In genomic region chr9:95336281-95336680, GRCh38 we compare ENCODE assay signal across 10 cellular contexts. TPM values are rescaled to one million over a fixed set of nuclear protein-coding genes. Genes with fewer than 3 reads are reported as not detected.
A peak's percentile ranks its signal among the peaks of the same experiment; 100 is the strongest.
DNase-seq lines count a peak whose midpoint lies in the region; ATAC-seq, FAIRE-seq and TF ChIP-seq lines count a peak whose summit lies in the region.
"Had no signal": no experiment of that assay in that cellular context is flagged by ENCODE, and none has a peak within 500 bp of the region (broad histone marks: within the 10 kb centered on the region; RNA-seq: fewer than 3 reads in every experiment).

No MANE protein-coding gene starts in this region.

- no peaks in the 10 kb centered on the region for H3K9me3 ChIP-seq in pancreas

- ATAC-seq in pancreas = peak in 3 of 4 donors; percentile 73 to 78 (median 77)

- DNase-seq in DMS 273 (lab: John Stamatoyannopoulos, UW; ENCODE audit: unreplicated experiment) (peak; percentile 37), DMS 273 treated with DMSO at 0.1 percent for 48 hours (lab: John Stamatoyannopoulos, UW) (no peak), LNCaP clone FGC (ENCODE audit: low read depth) (no peak), dermis blood vessel endothelial cell (peak; percentile 46), pancreas (peak in 1 of 6 donors; percentile 33), NCI-H2196 treated with DMSO at 0.1 percent for 48 hours (lab: John Stamatoyannopoulos, UW; ENCODE audit: unreplicated experiment) (no peak)
- DNase-seq in central memory CD4-positive, alpha-beta T cell = no peak
- DNase-seq in stimulated activated naive CD4-positive, alpha-beta T cell treated with Interleukin-2 at 50 U/mL for 16 hours (lab: John Stamatoyannopoulos, UW) = no peak
- DNase-seq: 8988T had no signal

- intact Hi-C loops in pancreas (cut with DNase I) = no loop called here

- H3K27ac ChIP-seq in pancreas = no peak overlapping the region
- H3K27ac ChIP-seq: skin epidermis had no signal

- no peaks in the 10 kb centered on the region for H3K27me3 ChIP-seq in pancreas

- no peak for FAIRE-seq in pancreas (lab: Jason Lieb, UNC)

- H3K4me1 ChIP-seq in pancreas = no peaks in the 10 kb centered on the region

- H3K36me3 ChIP-seq in pancreas = no peaks in the 10 kb centered on the region

- H3K4me3 ChIP-seq in LNCaP clone FGC (ENCODE audit: low read depth, low read length) (no peak overlapping the region), pancreas (no peak overlapping the region)
- H3K4me3 ChIP-seq: skin epidermis had no signal

- peak; percentile 28; the same call in 1 of the 2 replicates for TF ChIP-seq CTCF in LNCaP clone FGC (IDR thresholded peaks at IDR 0.05; ENCODE audit: control insufficient read depth, extremely low read depth, insufficient read depth)
- peak; percentile 20 to 51 (median 34) for TF ChIP-seq CTCF in pancreas (IDR thresholded peaks at IDR 0.05)

- WGBS in pancreas, 2 donors = 62 to 83% methylated on average over 3 of the region's 3 CpGs

RNA-seq across cellular contexts. Expression of gene FANCC, which starts 18.8 kb away (rescaled TPM):
- total RNA-seq in dermis blood vessel endothelial cell (5.3 and 9.5 TPM in 2 replicates), pancreas (1 to 10 TPM; 4.1 to 9.9 (median 5.1) TPM)
- polyA plus RNA-seq in pancreas = 1 to 10 TPM; 3.8 to 4.1 TPM

Comparison
In these comparisons a context has a peak if more than half of its experiments do, and no peak if none do; other contexts are left out.
1. DNase-seq: peak in DMS 273 (single experiment) and dermis blood vessel endothelial cell (single experiment); none in DMS 273 treated with DMSO at 0.1 percent for 48 hours (single experiment), LNCaP clone FGC (single experiment), NCI-H2196 treated with DMSO at 0.1 percent for 48 hours (single experiment), central memory CD4-positive, alpha-beta T cell (single experiment) and stimulated activated naive CD4-positive, alpha-beta T cell treated with Interleukin-2 at 50 U/mL for 16 hours (single experiment).